In genomic region chr2:226716126-226716525, GRCh38 we compare ENCODE assay signal across 22 cellular contexts.
DNase-seq lines count a peak whose midpoint lies in the region; ATAC-seq and TF ChIP-seq lines count a peak whose summit lies in the region.
"Had no signal": no experiment of that assay in that cellular context is flagged by ENCODE, and none has a peak within 500 bp of the region (broad histone marks: within the 10 kb centered on the region; RNA-seq: fewer than 3 reads in every experiment).

No MANE protein-coding gene starts in this region.

- H3K27me3 ChIP-seq in HCT116 (ENCODE audit: insufficient read depth, low read length) = no peaks in the 10 kb centered on the region
- no peaks in the 10 kb centered on the region for H3K27me3 ChIP-seq in upper lobe of right lung
- H3K27me3 ChIP-seq in gastrocnemius medialis = no peaks in the 10 kb centered on the region
- H3K27me3 ChIP-seq: cardiac muscle cell, uterus had no signal

- H3K9me3 Mint-ChIP-seq in stimulated activated naive CD8-positive, alpha-beta T cell treated with anti-CD3 and anti-CD28 coated beads, Interleukin-15, amount 100 ng/mL, for 72 hours = peaks cover 0 to 5% of the 10 kb centered on the region in 2 donors
- H3K9me3 Mint-ChIP-seq in osteocyte (ENCODE audit: unreplicated experiment) = no peaks in the 10 kb centered on the region
- H3K9me3 Mint-ChIP-seq: activated naive CD8-positive, alpha-beta T cell treated with anti-CD3 and anti-CD28 coated beads, Interleukin-2, amount 50 U/mL, for 24 hours; CD4-positive, CD25-positive, alpha-beta regulatory T cell; effector memory CD8-positive, alpha-beta T cell; stimulated activated naive B cell treated with anti-CD40 and anti-IgM and Interleukin-4, amounts not matched to agents 10 μg/mL and 1 μg/mL and 100 μg/mL, for 72 hours had no signal

- in situ Hi-C loops in gastrocnemius medialis (cut with MboI; ENCODE audit: low sequenced_read_pairs in 4 of 4) = no loop called here

- no peaks in the 10 kb centered on the region for H4K20me1 ChIP-seq in HCT116 (ENCODE audit: insufficient read depth)

- H3K4me3 ChIP-seq in HCT116 (replicated peaks in 1 of 2; ENCODE audit: low read depth in 1 of 2, low read length in 2 of 2) (no peak overlapping the region), upper lobe of right lung (no peak overlapping the region), gastrocnemius medialis (no peak overlapping the region)
- H3K4me3 ChIP-seq: cardiac muscle cell, smooth muscle cell, uterus had no signal

- peak overlapping the region in 1 of 2 donors; percentile 33 for H3K27ac Mint-ChIP-seq in stimulated activated naive CD8-positive, alpha-beta T cell treated with anti-CD3 and anti-CD28 coated beads, Interleukin-15, amount 100 ng/mL, for 72 hours
- peak overlapping the region; percentile 43 for H3K27ac Mint-ChIP-seq in osteocyte (ENCODE audit: unreplicated experiment)
- H3K27ac Mint-ChIP-seq: activated naive CD8-positive, alpha-beta T cell treated with anti-CD3 and anti-CD28 coated beads, Interleukin-2, amount 50 U/mL, for 24 hours; CD4-positive, CD25-positive, alpha-beta regulatory T cell; progenitor cell of endocrine pancreas; stimulated activated naive B cell treated with anti-CD40 and anti-IgM and Interleukin-4, amounts not matched to agents 10 μg/mL and 1 μg/mL and 100 μg/mL, for 72 hours had no signal

- POLR2A ChIA-PET in HCT116 (lab: Charles Lee) = no interaction called here

- no peaks in the 10 kb centered on the region for H3K36me3 Mint-ChIP-seq in osteocyte (ENCODE audit: unreplicated experiment)
- H3K36me3 Mint-ChIP-seq: CD4-positive, CD25-positive, alpha-beta regulatory T cell; stimulated activated naive B cell treated with anti-CD40 and anti-IgM and Interleukin-4, amounts not matched to agents 10 μg/mL and 1 μg/mL and 100 μg/mL, for 72 hours had no signal

- CTCF ChIA-PET in HCT116 (lab: Charles Lee) = no interaction called here

- RAD21 ChIA-PET in HCT116 (lab: Charles Lee; ENCODE audit: low non-redundant PET in 1 of 2, low total read pairs in 2 of 2, uncharacterized antibody in 2 of 2, unreplicated experiment in 2 of 2) = no interaction called here

- TF ChIP-seq CTCF in HCT116 (IDR thresholded peaks at IDR 0.05 in 2 of 3, conservative IDR thresholded peaks at IDR 0.05 in 1 of 3; ENCODE audit: borderline replicate concordance in 1 of 3, insufficient read depth in 1 of 3, low read depth in 2 of 3, low read length in 2 of 3) (no peak), osteocyte (IDR thresholded peaks at IDR 0.05) (no peak), upper lobe of right lung (IDR thresholded peaks at IDR 0.05) (no peak), gastrocnemius medialis (IDR thresholded peaks at IDR 0.05 in 4 of 5, conservative IDR thresholded peaks at IDR 0.05 in 1 of 5) (no peak)

- TF ChIP-seq POLR2A in HCT116 (IDR thresholded peaks at IDR 0.05; ENCODE audit: borderline replicate concordance, extremely low read depth, insufficient read depth, insufficient read length) (no peak), gastrocnemius medialis (IDR thresholded peaks at IDR 0.05) (no peak)

- peak overlapping the region; percentile 79 for H2AFZ ChIP-seq in HCT116 (ENCODE audit: low read depth, low read length, poor library complexity, severe bottlenecking)

- peaks cover 14% of the 10 kb centered on the region for H3K4me1 Mint-ChIP-seq in stimulated activated naive CD8-positive, alpha-beta T cell treated with anti-CD3 and anti-CD28 coated beads, Interleukin-15, amount 100 ng/mL, for 72 hours
- peaks cover 5% of the 10 kb centered on the region for H3K4me1 Mint-ChIP-seq in osteocyte (ENCODE audit: unreplicated experiment)
- H3K4me1 Mint-ChIP-seq: activated naive CD8-positive, alpha-beta T cell treated with anti-CD3 and anti-CD28 coated beads, Interleukin-2, amount 50 U/mL, for 24 hours; CD4-positive, CD25-positive, alpha-beta regulatory T cell had no signal

- H3K4me3 Mint-ChIP-seq in stimulated activated naive CD8-positive, alpha-beta T cell treated with anti-CD3 and anti-CD28 coated beads, Interleukin-15, amount 100 ng/mL, for 72 hours = no peak overlapping the region
- no peak overlapping the region for H3K4me3 Mint-ChIP-seq in osteocyte (ENCODE audit: unreplicated experiment)
- H3K4me3 Mint-ChIP-seq: activated naive CD8-positive, alpha-beta T cell treated with anti-CD3 and anti-CD28 coated beads, Interleukin-2, amount 50 U/mL, for 24 hours; CD4-positive, CD25-positive, alpha-beta regulatory T cell; effector memory CD8-positive, alpha-beta T cell; stimulated activated naive B cell treated with anti-CD40 and anti-IgM and Interleukin-4, amounts not matched to agents 10 μg/mL and 1 μg/mL and 100 μg/mL, for 72 hours had no signal

- no peak overlapping the region for H3K4me2 ChIP-seq in HCT116 (ENCODE audit: low read length)
- H3K4me2 ChIP-seq: smooth muscle cell had no signal

- no peaks in the 10 kb centered on the region for H3K9me2 ChIP-seq in HCT116 (ENCODE audit: insufficient read depth)

- no peak for TF ChIP-seq RAD21 in HCT116 (IDR thresholded peaks at IDR 0.05; ENCODE audit: low read depth)

- H3K4me1 ChIP-seq in HCT116 (ENCODE audit: control insufficient read depth in 1 of 2, insufficient read depth in 2 of 2, low read length in 2 of 2) (peaks cover 4 to 12% of the 10 kb centered on the region in 2 experiments; a peak in 3 of 4 replicates), upper lobe of right lung (no peaks in the 10 kb centered on the region), gastrocnemius medialis (no peaks in the 10 kb centered on the region)
- H3K4me1 ChIP-seq: uterus had no signal

- no peaks in the 10 kb centered on the region for H3K27me3 Mint-ChIP-seq in stimulated activated naive CD8-positive, alpha-beta T cell treated with anti-CD3 and anti-CD28 coated beads, Interleukin-15, amount 100 ng/mL, for 72 hours
- no peaks in the 10 kb centered on the region for H3K27me3 Mint-ChIP-seq in osteocyte (ENCODE audit: unreplicated experiment)

- intact Hi-C loops in HCT116 (cut with micrococcal nuclease) (no loop called here), upper lobe of right lung (cut with DNase I) (no loop called here), gastrocnemius medialis (cut with DNase I; ENCODE audit: low total_unique reads) (no loop called here)

- H3K36me3 ChIP-seq in HCT116 (ENCODE audit: control insufficient read depth in 1 of 2, insufficient read depth in 2 of 2, low read length in 2 of 2) (no peaks in the 10 kb centered on the region), upper lobe of right lung (no peaks in the 10 kb centered on the region), gastrocnemius medialis (no peaks in the 10 kb centered on the region)
- H3K36me3 ChIP-seq: cardiac muscle cell, uterus had no signal

- H3K9me3 ChIP-seq in HCT116 (ENCODE audit: control insufficient read depth in 1 of 2, insufficient read depth in 1 of 2, low read depth in 1 of 2, low read length in 2 of 2) (no peaks in the 10 kb centered on the region), upper lobe of right lung (no peaks in the 10 kb centered on the region), gastrocnemius medialis (no peaks in the 10 kb centered on the region)
- H3K9me3 ChIP-seq: uterus had no signal

- peak; percentile 66 for ATAC-seq in stimulated activated naive CD8-positive, alpha-beta T cell treated with anti-CD3 and anti-CD28 coated beads, Interleukin-15, amount 100 ng/mL, for 72 hours
- ATAC-seq in stimulated activated naive CD8-positive, alpha-beta T cell treated with anti-CD3 and anti-CD28 coated beads, Interleukin-15, Interleukin-2, amounts not matched to agents 100 U/mL and 50 U/mL, for 24 hours = no peak
- no peak for ATAC-seq in HCT116
- ATAC-seq in HG03354 (IDR thresholded peaks at IDR 0.05; ENCODE audit: poor library complexity, severe bottlenecking, unreplicated experiment) = peak; percentile 77
- ATAC-seq in upper lobe of right lung = no peak
- ATAC-seq in gastrocnemius medialis = no peak
- ATAC-seq: activated naive CD8-positive, alpha-beta T cell treated with anti-CD3 and anti-CD28 coated beads, Interleukin-2, amount 50 U/mL, for 24 hours; effector memory CD8-positive, alpha-beta T cell had no signal

- DNase-seq in stimulated activated naive CD8-positive, alpha-beta T cell treated with anti-CD3 and anti-CD28 coated beads, Interleukin-15, amount 100 ng/mL, for 72 hours = no peak
- DNase-seq in stimulated activated naive CD8-positive, alpha-beta T cell treated with anti-CD3 and anti-CD28 coated beads, Interleukin-15, Interleukin-2, amounts not matched to agents 100 U/mL and 50 U/mL, for 24 hours = no peak
- DNase-seq in HCT116 (ENCODE audit: low read depth, low spot score) = no peak
- DNase-seq in osteocyte (ENCODE audit: extremely low spot score, unreplicated experiment) = no peak
- DNase-seq in stimulated activated naive CD4-positive, alpha-beta T cell (lab: John Stamatoyannopoulos, UW) = no peak
- DNase-seq in upper lobe of right lung = no peak
- DNase-seq in gastrocnemius medialis = no peak
- DNase-seq: activated CD4-positive, alpha-beta T cell treated with anti-CD3 and anti-CD28 coated beads for 4 hours; activated naive CD8-positive, alpha-beta T cell treated with anti-CD3 and anti-CD28 coated beads, Interleukin-2, amount 50 U/mL, for 24 hours; activated T-cell treated with anti-CD3 and anti-CD28 coated beads, Interleukin-2, amount 50 U/mL, for 1 hour; CD4-positive, CD25-positive, alpha-beta regulatory T cell; DMS79 treated with DMSO at 0.1 percent for 48 hours; effector memory CD8-positive, alpha-beta T cell; NCI-H1694 treated with DMSO at 0.1 percent for 48 hours; NCI-H446 treated with DMSO at 0.1 percent for 48 hours; stimulated activated naive B cell treated with anti-CD40 and anti-IgM and Interleukin-4, amounts not matched to agents 10 μg/mL and 1 μg/mL and 100 μg/mL, for 72 hours; T1000; uterus had no signal

- H3K27ac ChIP-seq in HCT116 (ENCODE audit: low read depth, low read length) = peak overlapping the region; percentile 44; the same call in 1 of the 2 replicates
- no peak overlapping the region for H3K27ac ChIP-seq in upper lobe of right lung
- no peak overlapping the region for H3K27ac ChIP-seq in gastrocnemius medialis
- H3K27ac ChIP-seq: cardiac muscle cell, uterus had no signal

- no TSS peak for BruUV-seq in HCT116 (replicated peaks; lab: Mats Ljungman, UMichigan)

- no peaks in the 10 kb centered on the region for H3K79me2 ChIP-seq in HCT116 (ENCODE audit: insufficient read depth, low read length)

- H3K9ac ChIP-seq in HCT116 (ENCODE audit: low read length) = no peak overlapping the region

Comparison
In these comparisons a context has a peak if more than half of its experiments do, and no peak if none do; other contexts are left out.
1. ATAC-seq: peak in stimulated activated naive CD8-positive, alpha-beta T cell treated with anti-CD3 and anti-CD28 coated beads, Interleukin-15, amount 100 ng/mL, for 72 hours (single experiment) and HG03354 (single experiment); none in stimulated activated naive CD8-positive, alpha-beta T cell treated with anti-CD3 and anti-CD28 coated beads, Interleukin-15, Interleukin-2, amounts not matched to agents 100 U/mL and 50 U/mL, for 24 hours (single experiment), HCT116 (single experiment), upper lobe of right lung (single experiment) and gastrocnemius medialis (0 of 2).